35 cellular contexts compared by ENCODE assay signal in genomic region chr6:150183105-150183504, GRCh38. TPM values are rescaled to one million over a fixed set of nuclear protein-coding genes. Genes with fewer than 3 reads are reported as not detected.
DNase-seq lines count a peak whose midpoint lies in the region; ATAC-seq, FAIRE-seq and TF ChIP-seq lines count a peak whose summit lies in the region.
"Had no signal": no experiment of that assay in that cellular context is flagged by ENCODE, and none has a peak within 500 bp of the region (broad histone marks: within the 10 kb centered on the region; RNA-seq: fewer than 3 reads in every experiment).

No MANE protein-coding gene starts in this region.

- no peaks in the 10 kb centered on the region for H3K36me3 ChIP-seq in GM12878 (ENCODE audit: control insufficient read depth in 2 of 2, insufficient read depth in 2 of 2, low read length in 1 of 2)
- H3K36me3 ChIP-seq in mucosa of rectum (ENCODE audit: control insufficient read depth in 2 of 2, insufficient read depth in 2 of 2, low read length in 2 of 2), result no peaks in the 10 kb centered on the region
- H3K36me3 ChIP-seq: adrenal gland, esophagus muscularis mucosa, upper lobe of left lung had no signal

- no peak overlapping the region for H3K4me3 Mint-ChIP-seq in HFFc6
- H3K4me3 Mint-ChIP-seq: activated naive CD4-positive, alpha-beta T cell treated with anti-CD3 and anti-CD28 coated beads for 36 hours; activated T-cell treated with anti-CD3 and anti-CD28 coated beads, Interleukin-2, amount 50 U/mL, for 72 hours; CD4-positive, alpha-beta memory T cell; central memory CD8-positive, alpha-beta T cell; endodermal cell; mesothelial cell of epicardium; naive thymus-derived CD8-positive, alpha-beta T cell; T-helper 17 cell had no signal

- TF ChIP-seq POLR2A in GM12878 (IDR thresholded peaks at IDR 0.05; ENCODE audit: low read depth, low read length), result no peak

- in situ Hi-C loops in GM12878 (cut with MboI), result no loop called here

- no peak overlapping the region for H3K4me2 ChIP-seq in GM12878 (ENCODE audit: control insufficient read depth, insufficient read depth)
- H3K4me2 ChIP-seq: PC-9 had no signal

- no peaks in the 10 kb centered on the region for H3K79me2 ChIP-seq in GM12878 (ENCODE audit: control insufficient read depth, insufficient read depth, low read length)

- SMC1A ChIA-PET in GM12878 (lab: Charles Lee; ENCODE audit: uncharacterized antibody, unreplicated experiment), result no interaction called here

- H3K4me1 Mint-ChIP-seq in HFFc6 (ENCODE audit: low read depth), result peaks cover 5% of the 10 kb centered on the region; the same call in 1 of the 2 replicates
- H3K4me1 Mint-ChIP-seq: endodermal cell had no signal

- no peaks in the 10 kb centered on the region for H3K9me3 Mint-ChIP-seq in HFFc6
- H3K9me3 Mint-ChIP-seq: activated naive CD4-positive, alpha-beta T cell treated with anti-CD3 and anti-CD28 coated beads for 36 hours; activated T-cell treated with anti-CD3 and anti-CD28 coated beads, Interleukin-2, amount 50 U/mL, for 72 hours; central memory CD8-positive, alpha-beta T cell; endodermal cell; mesothelial cell of epicardium had no signal

- intact Hi-C loops in GM12878 (cut with micrococcal nuclease; ENCODE audit: unreplicated experiment), result no loop called here

- POLR2A ChIA-PET in GM12878 (lab: Charles Lee), result no interaction called here

- H3K4me3 ChIP-seq in GM12878 (no peak overlapping the region), mucosa of rectum (ENCODE audit: low read length in 2 of 2) (no peak overlapping the region)
- H3K4me3 ChIP-seq: adrenal gland, esophagus muscularis mucosa, PC-9, psoas muscle, upper lobe of left lung had no signal

- H3K27ac ChIP-seq in GM12878 (ENCODE audit: control insufficient read depth, insufficient read depth) (no peak overlapping the region), mucosa of rectum (ENCODE audit: low read depth in 2 of 2, low read length in 2 of 2) (peak overlapping the region; percentile 76 to 81)
- H3K27ac ChIP-seq: adrenal gland, esophagus muscularis mucosa, PC-9, psoas muscle, upper lobe of left lung had no signal

- no peaks in the 10 kb centered on the region for H3K9me3 ChIP-seq in GM12878 (replicated peaks; ENCODE audit: control insufficient read depth, insufficient read depth, low read length)
- no peaks in the 10 kb centered on the region for H3K9me3 ChIP-seq in mucosa of rectum (ENCODE audit: control insufficient read depth in 2 of 2, low read length in 2 of 2)
- H3K9me3 ChIP-seq: adrenal gland, esophagus muscularis mucosa, psoas muscle, upper lobe of left lung had no signal

- H3K27me3 Mint-ChIP-seq in HFFc6 (ENCODE audit: insufficient read depth), result peaks cover under 1% of the 10 kb centered on the region; the same call in 1 of the 2 replicates
- H3K27me3 Mint-ChIP-seq: central memory CD8-positive, alpha-beta T cell had no signal

- no peak for TF ChIP-seq RAD21 in GM12878 (IDR thresholded peaks at IDR 0.05; ENCODE audit: insufficient read depth, low read depth, low read length)

- TF ChIP-seq EP300 in GM12878 (IDR thresholded peaks at IDR 0.05; ENCODE audit: borderline replicate concordance in 1 of 2, control insufficient read depth in 1 of 2, low read depth in 2 of 2, low read length in 2 of 2), result no peak

- H3K4me1 ChIP-seq in GM12878 (ENCODE audit: control insufficient read depth, insufficient read depth, low read length), result 0 out of 2 replicates have a peak, but pooled peaks cover 3% of the 10 kb centered on the region
- H3K4me1 ChIP-seq in mucosa of rectum (ENCODE audit: control insufficient read depth in 2 of 2, insufficient read depth in 2 of 2, low read length in 2 of 2), result peaks cover 17 to 39% of the 10 kb centered on the region in 2 donors
- H3K4me1 ChIP-seq: adrenal gland, psoas muscle had no signal

- no peaks in the 10 kb centered on the region for H3K36me3 Mint-ChIP-seq in HFFc6 (ENCODE audit: low read depth)
- H3K36me3 Mint-ChIP-seq: CD4-positive, alpha-beta memory T cell; mesothelial cell of epicardium; naive thymus-derived CD8-positive, alpha-beta T cell had no signal

- RAD21 ChIA-PET in GM12878 (lab: Charles Lee; ENCODE audit: unreplicated experiment), result no interaction called here

- H3K9ac ChIP-seq in GM12878 (ENCODE audit: control insufficient read depth, insufficient read depth, low read length), result no peak overlapping the region
- H3K9ac ChIP-seq in mucosa of rectum (ENCODE audit: low read depth in 1 of 2, low read length in 2 of 2), result no peak overlapping the region

- no peak overlapping the region for H2AFZ ChIP-seq in GM12878 (ENCODE audit: control insufficient read depth, low read depth, low read length)
- H2AFZ ChIP-seq: PC-9 had no signal

- ATAC-seq in GM12878, result no peak
- ATAC-seq: activated T-cell treated with anti-CD3 and anti-CD28 coated beads, Interleukin-2, amount 50 U/mL, for 72 hours; naive thymus-derived CD8-positive, alpha-beta T cell; psoas muscle; T-helper 17 cell had no signal

- FAIRE-seq in GM12878 (lab: Jason Lieb, UNC), result no peak
- FAIRE-seq: H54, keratinocyte, TTC549 had no signal

- CTCF ChIA-PET in GM12878 (lab: Yijun Ruan, JAX), result interaction anchor here (1.4 kb wide), 1 partner anchor 103 kb away, joined by 3 read pairs; no protein-coding TSS in a partner anchor

- H4K20me1 ChIP-seq in GM12878 (ENCODE audit: control insufficient read depth, insufficient read depth), result no peaks in the 10 kb centered on the region

- DNase-seq in CD1c-positive myeloid dendritic cell (ENCODE audit: extremely low spot score), result peak; percentile 37
- peak; percentile 80 for DNase-seq in NOMO-1 treated with DMSO at 0.1 percent for 48 hours (lab: John Stamatoyannopoulos, UW; ENCODE audit: unreplicated experiment)
- no peak for DNase-seq in GM12878 (ENCODE audit: low read depth, low spot score)
- no peak for DNase-seq in NCI-H2171 (lab: John Stamatoyannopoulos, UW)
- no peak for DNase-seq in C1 segment of cervical spinal cord (lab: John Stamatoyannopoulos, UW)
- no peak for DNase-seq in HFFc6
- DNase-seq in AG20443 (ENCODE audit: low spot score), result no peak
- DNase-seq: activated CD4-positive, alpha-beta T cell treated with anti-CD3 and anti-CD28 coated beads, Interleukin-2, amount 50 U/mL, for 48 hours; activated naive CD4-positive, alpha-beta T cell treated with anti-CD3 and anti-CD28 coated beads for 36 hours; activated T-cell treated with anti-CD3 and anti-CD28 coated beads, Interleukin-2, amount 50 U/mL, for 72 hours; adrenal gland; CD4-positive, alpha-beta memory T cell; dermis blood vessel endothelial cell; endodermal cell; foreskin fibroblast; head of caudate nucleus; naive thymus-derived CD8-positive, alpha-beta T cell; NCI-H1417 treated with DMSO at 0.1 percent for 48 hours; NCI-H2081; NCI-H226; NCI-H748 treated with DMSO at 0.1 percent for 48 hours; PC-9; psoas muscle; Right ventricle myocardium superior; stimulated activated CD4-positive, alpha-beta T cell treated with anti-CD3 and anti-CD28 coated beads, Interleukin-4, amount 100 ng/mL, for 4 hours; T-helper 17 cell; upper lobe of left lung had no signal

- no peak overlapping the region for H3K27ac Mint-ChIP-seq in HFFc6
- H3K27ac Mint-ChIP-seq: activated naive CD4-positive, alpha-beta T cell treated with anti-CD3 and anti-CD28 coated beads for 36 hours; activated T-cell treated with anti-CD3 and anti-CD28 coated beads, Interleukin-2, amount 50 U/mL, for 72 hours; CD4-positive, alpha-beta memory T cell; endodermal cell; mesothelial cell of epicardium; naive thymus-derived CD8-positive, alpha-beta T cell; T-helper 17 cell had no signal

- no peak for TF ChIP-seq CTCF in GM12878 (IDR thresholded peaks at IDR 0.05 in 2 of 3, conservative IDR thresholded peaks at IDR 0.05 in 1 of 3; ENCODE audit: control insufficient read depth in 2 of 3, extremely low read depth in 1 of 3, insufficient read depth in 1 of 3, low read depth in 3 of 3, low read length in 3 of 3)
- TF ChIP-seq CTCF in HFFc6 (IDR thresholded peaks at IDR 0.05), result no peak

- H3K27me3 ChIP-seq in GM12878 (replicated peaks in 1 of 2; ENCODE audit: control insufficient read depth in 2 of 2, insufficient read depth in 2 of 2, low read length in 1 of 2), result no peaks in the 10 kb centered on the region
- H3K27me3 ChIP-seq in mucosa of rectum (ENCODE audit: control insufficient read depth in 2 of 2, insufficient read depth in 2 of 2, low read length in 2 of 2), result no peaks in the 10 kb centered on the region
- H3K27me3 ChIP-seq: adrenal gland, upper lobe of left lung had no signal

- 0% methylated on average over 4 of the region's 4 CpGs for WGBS in GM12878 (ENCODE audit: insufficient coverage, insufficient replicate concordance, low lambda C conversion rate, missing lambda C conversion rate)

- no TSS peak for BruUV-seq in GM12878 (replicated peaks; lab: Mats Ljungman, UMichigan)

TF ChIP-seq in GM12878, 131 proteins besides CTCF, POLR2A, EP300 and RAD21 (continues in another document):
- TF ChIP-seq HCFC1 (IDR thresholded peaks at IDR 0.05; ENCODE audit: low read length), result no peak
- TF ChIP-seq PAX8 (IDR thresholded peaks at IDR 0.05), result no peak
- TF ChIP-seq SP1 (IDR thresholded peaks at IDR 0.05; ENCODE audit: low read depth, low read length), result no peak
- no peak for TF ChIP-seq ZNF207 (IDR thresholded peaks at IDR 0.05; ENCODE audit: borderline replicate concordance)
- no peak for TF ChIP-seq MEF2A (IDR thresholded peaks at IDR 0.05; ENCODE audit: insufficient read depth, low read depth, low read length)
- TF ChIP-seq CREB1 (IDR thresholded peaks at IDR 0.05; ENCODE audit: low read depth), result no peak
- no peak for TF ChIP-seq RAD51 (IDR thresholded peaks at IDR 0.05)
- TF ChIP-seq JUNB (IDR thresholded peaks at IDR 0.05), result 0 out of 2 replicates have a peak, but pooled peaks have one; percentile 24

RNA-seq across cellular contexts. Expression of gene PPP1R14C, which starts 40.3 kb away (rescaled TPM):
- total RNA-seq in GM12878 (2013; cell fraction: nucleolus; rRNA removed), result not detected in 2 replicates
- total RNA-seq in GM12878 (2014; rRNA removed), result 0.11 TPM in 1 of 2 replicates, not detected in the other
- not detected in 2 replicates for total RNA-seq in GM12878 (2014; rRNA removed; fragmentation: Illumina TruSeq; extraction: Trizol)
- 0.08 TPM in 1 of 2 replicates, not detected in the other for total RNA-seq in GM12878 (2021)
- polyA plus RNA-seq in GM12878 (2011; ENCODE audit: low read depth), result not detected
- 0.06 TPM in 1 of 2 replicates, not detected in the other for polyA plus RNA-seq in GM12878 (2011; rRNA removed)
- not detected in 2 replicates for polyA plus RNA-seq in GM12878 (2011; cell fraction: cytosol; rRNA removed)
- not detected in 2 replicates for polyA plus RNA-seq in GM12878 (2011; cell fraction: nucleus; rRNA removed)
- polyA plus RNA-seq in GM12878 (2012), result not detected in 2 replicates
- 0.07 TPM in 1 of 2 replicates, not detected in the other for polyA plus RNA-seq in GM12878 (2014; fragmentation: Illumina TruSeq; extraction: Trizol)
- under 1 TPM; 0.09 to 0.16 TPM for polyA plus RNA-seq in GM12878 (2014; fragmentation: Nextera tagmentation; extraction: Ambion mirVana)
- 0.05 and 0.09 TPM in 2 replicates for polyA plus RNA-seq in GM12878 (2014; rRNA removed)
- 1 to 10 TPM in 1 of 2 experiments, under 1 TPM in 1; 0.42 to 1.6 TPM for polyA plus RNA-seq in GM12878 (2016; fragmentation: Nextera tagmentation; extraction: Ambion mirVana)
- polyA minus RNA-seq in GM12878 (2011; rRNA and poly(A)+ RNA removed), result not detected in 2 replicates
- not detected in 2 replicates for polyA minus RNA-seq in GM12878 (2011; cell fraction: cytosol; rRNA and poly(A)+ RNA removed)
- polyA minus RNA-seq in GM12878 (2011; cell fraction: nucleus; rRNA and poly(A)+ RNA removed), result not detected in 2 replicates
- total RNA-seq in HFFc6 (2021; fragmentation: NEBNext Ultra II Directional; extraction: Animal tissue kit (Norgen Biotek cat#: 25700)), result under 1 TPM in 1 of 6 experiments, not detected in 5; 0.17 TPM
- total RNA-seq: activated naive CD4-positive, alpha-beta T cell treated with anti-CD3 and anti-CD28 coated beads for 36 hours; CD4-positive, alpha-beta memory T cell; dermis blood vessel endothelial cell; naive thymus-derived CD8-positive, alpha-beta T cell; T-helper 17 cell had no signal
- polyA plus RNA-seq: CD4-positive, alpha-beta memory T cell; liver had no signal

Comparison
In these comparisons a context has a peak if more than half of its experiments do, and no peak if none do; other contexts are left out.
1. DNase-seq: peak in CD1c-positive myeloid dendritic cell (single experiment) and NOMO-1 treated with DMSO at 0.1 percent for 48 hours (single experiment); none in GM12878 (single experiment), NCI-H2171 (single experiment), C1 segment of cervical spinal cord (0 of 14), HFFc6 (single experiment) and AG20443 (single experiment).